In genomic region chr2:130548418-130548817, GRCh38 we compare ENCODE assay signal across 6 cellular contexts. TPM values are rescaled to one million over a fixed set of nuclear protein-coding genes. Genes with fewer than 3 reads are reported as not detected.
"Had no signal": no experiment of that assay in that cellular context is flagged by ENCODE, and none has a peak within 500 bp of the region (broad histone marks: within the 10 kb centered on the region; RNA-seq: fewer than 3 reads in every experiment).

No MANE protein-coding gene starts in this region.

RNA-seq across cellular contexts. Expression of gene CFC1B, which starts 27.4 kb away (rescaled TPM):
- total RNA-seq: HepG2, HT-29, HT1080, IMR-90, K562 had no signal
- polyA plus RNA-seq: HepG2, IgD-negative memory B cell, IMR-90, K562 had no signal

RNA-seq across cellular contexts. Expression of gene POTEI, which starts 39.3 kb away (rescaled TPM):
- total RNA-seq: IMR-90 had no signal
- polyA plus RNA-seq: IgD-negative memory B cell, IMR-90 had no signal

RNA-seq across cellular contexts. Expression of gene CFC1, which starts 51.0 kb away (rescaled TPM):
- total RNA-seq: HepG2, HT-29, HT1080, IMR-90, K562 had no signal
- polyA plus RNA-seq: HepG2, IgD-negative memory B cell, IMR-90, K562 had no signal
